1 cellular context compared by ENCODE assay signal in the genomic region with DNA sequence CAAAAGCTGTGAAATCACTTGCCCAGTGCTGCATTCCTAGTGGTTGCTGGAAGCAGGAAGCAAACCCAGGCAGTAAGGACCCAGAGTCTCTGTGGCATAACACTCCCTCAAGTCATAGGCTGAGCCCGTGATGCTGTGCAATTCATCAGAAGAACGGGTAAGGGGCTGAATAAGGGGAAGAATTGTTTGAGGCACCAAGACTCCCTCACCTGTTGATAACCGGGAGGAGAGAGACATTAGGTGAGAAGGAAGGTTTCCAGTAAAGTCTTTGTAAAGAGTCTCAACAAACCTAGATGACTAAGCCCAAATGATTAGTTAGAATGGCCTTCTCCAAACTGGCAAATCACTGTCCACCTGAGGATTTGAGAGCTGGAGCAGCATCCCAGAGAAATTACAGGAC.
TF ChIP-seq lines count a peak whose summit lies in the region.

No MANE protein-coding gene starts in this region.

TF ChIP-seq in GM23338, 12 proteins besides CTCF, POLR2A, EP300 and RAD21 (continued from another document):
- TF ChIP-seq CREB1 (CRISPR knock-in tag; IDR thresholded peaks at IDR 0.05; ENCODE audit: low read depth) (no peak), EZH2 (IDR thresholded peaks at IDR 0.05; ENCODE audit: low read depth, unreplicated experiment) (no peak)
